Comparison of ENCODE assay signal across 11 cellular contexts in genomic region chr5:10481241-10481932, GRCh38. TPM values are rescaled to one million over a fixed set of nuclear protein-coding genes. Genes with fewer than 3 reads are reported as not detected.
DNase-seq lines count a peak whose midpoint lies in the region; TF ChIP-seq lines count a peak whose summit lies in the region.
"Had no signal": no experiment of that assay in that cellular context is flagged by ENCODE, and none has a peak within 500 bp of the region (broad histone marks: within the 10 kb centered on the region; RNA-seq: fewer than 3 reads in every experiment).

No MANE protein-coding gene starts in this region.

- no peak overlapping the region for H4K91ac ChIP-seq in neuronal stem cell (ENCODE audit: low read depth, low read length, poor library complexity)

- peaks cover 0 to 2% of the 10 kb centered on the region in 2 donors for H3K4me1 ChIP-seq in neuronal stem cell (ENCODE audit: control insufficient read depth in 2 of 2, insufficient read depth in 1 of 2, low read depth in 1 of 2, low read length in 2 of 2)

- H3K79me1 ChIP-seq in neuronal stem cell (ENCODE audit: low read depth, low read length): no peaks in the 10 kb centered on the region

- H2BK120ac ChIP-seq in neuronal stem cell (ENCODE audit: low read depth, low read length): no peak overlapping the region

- H3K14ac ChIP-seq in neuronal stem cell (ENCODE audit: low read length): no peak overlapping the region

- H3K36me3 ChIP-seq in H7 (replicated peaks; ENCODE audit: control insufficient read depth, insufficient read depth, low read length): no peaks in the 10 kb centered on the region
- no peaks in the 10 kb centered on the region for H3K36me3 ChIP-seq in neuronal stem cell (replicated peaks in 1 of 2; ENCODE audit: control insufficient read depth in 2 of 2, insufficient read depth in 2 of 2, low read length in 2 of 2)
- H3K36me3 ChIP-seq: ascending aorta had no signal

- POLR2A ChIA-PET in GM10248 (lab: Yijun Ruan, JAX): no interaction called here

- H3K18ac ChIP-seq in neuronal stem cell (ENCODE audit: low read length): no peak overlapping the region

- no peak overlapping the region for H4K8ac ChIP-seq in neuronal stem cell (ENCODE audit: low read depth, low read length)

- no peak overlapping the region for H2BK5ac ChIP-seq in neuronal stem cell (ENCODE audit: low read length)

- H2BK15ac ChIP-seq in neuronal stem cell (ENCODE audit: low read length): no peak overlapping the region

- CTCF ChIA-PET in GM10248 (lab: Yijun Ruan, JAX): interaction anchor here (0.6 to 4.5 kb wide), 4 partner anchors 9 to 146 kb away, joined by 3 to 11 read pairs (median 5); no protein-coding TSS in a partner anchor

- H2BK12ac ChIP-seq in neuronal stem cell (ENCODE audit: low read length): no peak overlapping the region

- no peaks in the 10 kb centered on the region for H3K9me3 ChIP-seq in neuronal stem cell (replicated peaks in 1 of 2; ENCODE audit: control insufficient read depth in 2 of 2, insufficient read depth in 1 of 2, low read depth in 1 of 2, low read length in 2 of 2)
- H3K9me3 ChIP-seq: ascending aorta had no signal

- no peak overlapping the region for H3K4me2 ChIP-seq in neuronal stem cell (ENCODE audit: insufficient read depth, low read length, poor library complexity, severe bottlenecking)

- H3K4me3 ChIP-seq in H7 (ENCODE audit: insufficient read depth, low read depth, low read length) (no peak overlapping the region), neuronal stem cell (ENCODE audit: low read length in 2 of 2) (peak overlapping the region in 1 of 2 donors; percentile 9)
- H3K4me3 ChIP-seq: ascending aorta had no signal

- H3K4ac ChIP-seq in neuronal stem cell (ENCODE audit: low read length): no peak overlapping the region

- H3K23ac ChIP-seq in neuronal stem cell (ENCODE audit: low read depth, low read length, poor library complexity): no peak overlapping the region

- H3K27me3 ChIP-seq in H7 (ENCODE audit: control insufficient read depth, insufficient read depth, low read length) (peaks cover 1% of the 10 kb centered on the region; the same call in 1 of the 2 replicates), neuronal stem cell (ENCODE audit: control insufficient read depth in 3 of 3, insufficient read depth in 3 of 3, low read depth in 1 of 3, low read length in 3 of 3) (peaks cover 0 to 7% (median 0%) of the 10 kb centered on the region in 3 experiments)
- H3K27me3 ChIP-seq: ascending aorta, foreskin keratinocyte had no signal

- no peak overlapping the region for H2AK5ac ChIP-seq in neuronal stem cell (ENCODE audit: low read depth, low read length)

- DNase-seq in H7 (peak; percentile 83), NCI-H526 treated with DMSO at 0.1 percent for 48 hours (lab: John Stamatoyannopoulos, UW) (peak; percentile 96), germinal center (ENCODE audit: low spot score) (peak; percentile 80), neuronal stem cell (ENCODE audit: low spot score) (no peak), GM10248 (ENCODE audit: extremely low spot score) (no peak), retina (no peak)
- DNase-seq in activated CD4-positive, alpha-beta T cell treated with anti-CD3 and anti-CD28 coated beads for 48 hours: no peak
- DNase-seq: activated CD4-positive, alpha-beta T cell treated with anti-CD3 and anti-CD28 coated beads, Interleukin-2, amount 10 ng/mL, durations not matched to agents 24 days and 14 days; activated naive CD4-positive, alpha-beta T cell treated with Interleukin-2 at 50 U/mL for 16 hours; foreskin keratinocyte had no signal

- no peak overlapping the region for H3K27ac ChIP-seq in neuronal stem cell (replicated peaks; ENCODE audit: low read length)
- H3K27ac ChIP-seq: ascending aorta, foreskin keratinocyte had no signal

- peak overlapping the region; percentile 68 for H2AFZ ChIP-seq in neuronal stem cell (ENCODE audit: low read length)

- no peak overlapping the region for H3K9ac ChIP-seq in neuronal stem cell (ENCODE audit: low read depth, low read length, poor library complexity)

- WGBS in neuronal stem cell (ENCODE audit: extremely low coverage in 2 of 2, insufficient read length in 2 of 2, insufficient replicate concordance in 1 of 2), 2 donors: no CpG with 5 or more reads among the region's 10 CpGs

- TF ChIP-seq CTCF in GM10248 (IDR thresholded peaks at IDR 0.05; ENCODE audit: control extremely low read depth, extremely low read depth, low read depth, missing control alignments): no peak

RNA-seq across cellular contexts. Expression of gene ROPN1L, which starts 39.7 kb away (rescaled TPM):
- total RNA-seq in H7 (2014; rRNA removed; shearing (Covaris generic)): 0.26 TPM in 1 of 2 replicates, not detected in the other
- polyA plus RNA-seq in neuronal stem cell (2013, experiment 1 of 2): 0.17 TPM
- 0.22 TPM for polyA plus RNA-seq in neuronal stem cell (2013, experiment 2 of 2)
- total RNA-seq: activated CD4-positive, alpha-beta T cell treated with anti-CD3 and anti-CD28 coated beads, Interleukin-2, amount 10 ng/mL, durations not matched to agents 24 days and 14 days; ascending aorta had no signal

Comparison
In these comparisons a context has a peak if more than half of its experiments do, and no peak if none do; other contexts are left out.
1. DNase-seq: peak in H7 (single experiment), NCI-H526 treated with DMSO at 0.1 percent for 48 hours (single experiment) and germinal center (single experiment); none in neuronal stem cell (single experiment), activated CD4-positive, alpha-beta T cell treated with anti-CD3 and anti-CD28 coated beads for 48 hours (single experiment), GM10248 (single experiment) and retina (single experiment).